39 cellular contexts compared by ENCODE assay signal in genomic region chr4:169458575-169458974, GRCh38.
"Had no signal": no experiment of that assay in that cellular context is flagged by ENCODE, and none has a peak within 500 bp of the region (broad histone marks: within the 10 kb centered on the region; RNA-seq: fewer than 3 reads in every experiment).

No MANE protein-coding gene starts in this region.

- H3K27ac Mint-ChIP-seq: activated naive CD4-positive, alpha-beta T cell treated with anti-CD3 and anti-CD28 coated beads for 36 hours; activated naive CD4-positive, alpha-beta T cell treated with anti-CD3 and anti-CD28 coated beads, Interleukin-2, amount 10 ng/mL, durations not matched to agents 7 days and 5 days; activated naive CD4-positive, alpha-beta T cell treated with anti-CD3 and anti-CD28 coated beads, Interleukin-2, amount 50 U/mL, for 24 hours; activated naive CD4-positive, alpha-beta T cell treated with anti-CD3 and anti-CD28 coated beads, Interleukin-2, amount 50 U/mL, for 72 hours; activated naive CD8-positive, alpha-beta T cell; activated naive CD8-positive, alpha-beta T cell treated with anti-CD3 and anti-CD28 coated beads for 36 hours; activated naive CD8-positive, alpha-beta T cell treated with anti-CD3 and anti-CD28 coated beads, Interleukin-2, amount 10 ng/mL, durations not matched to agents 7 days and 5 days; activated naive CD8-positive, alpha-beta T cell treated with anti-CD3 and anti-CD28 coated beads, Interleukin-2, amount 50 U/mL, for 24 hours; activated T-cell treated with anti-CD3 and anti-CD28 coated beads, Interleukin-2, amount 50 U/mL, for 24 hours; activated T-cell treated with anti-CD3 and anti-CD28 coated beads, Interleukin-2, amount 50 U/mL, for 72 hours; activated T-helper 1 cell treated with anti-CD3 and anti-CD28 coated beads, Interleukin-12 subunit alpha, Interleukin-12 subunit beta, Interleukin-2, Interleukin-4 antibody, amounts not matched to agents 30 ng/mL and 10 ng/mL and 1 ng/mL, durations not matched to agents 14 hours and 24 hours and 36 hours; activated T-helper 17 cell treated with anti-CD3 and anti-CD28 coated beads, Interleukin-2, amount 50 U/mL, for 72 hours; activated T-helper 2 cell treated with anti-CD3 and anti-CD28 coated beads, Interferon-gamma antibody, Interleukin-2, Interleukin-4, amounts not matched to agents 10 μg/mL and 5 μg/mL and 100 μg/mL, durations not matched to agents 14 hours and 24 hours and 36 hours; brain had no signal

- H3K27ac ChIP-seq: adrenal gland, ascending aorta, body of pancreas, brain microvascular endothelial cell, breast epithelium, cardiac muscle cell had no signal

- H3K9me3 Mint-ChIP-seq: central memory CD8-positive, alpha-beta T cell had no signal

- H3K4me3 Mint-ChIP-seq: activated naive CD4-positive, alpha-beta T cell treated with anti-CD3 and anti-CD28 coated beads for 36 hours; activated naive CD4-positive, alpha-beta T cell treated with anti-CD3 and anti-CD28 coated beads, Interleukin-2, amount 10 ng/mL, durations not matched to agents 7 days and 5 days; activated naive CD4-positive, alpha-beta T cell treated with anti-CD3 and anti-CD28 coated beads, Interleukin-2, amount 50 U/mL, for 24 hours; activated naive CD8-positive, alpha-beta T cell; activated naive CD8-positive, alpha-beta T cell treated with anti-CD3 and anti-CD28 coated beads for 36 hours; activated naive CD8-positive, alpha-beta T cell treated with anti-CD3 and anti-CD28 coated beads, Interleukin-2, amount 10 ng/mL, durations not matched to agents 7 days and 5 days; activated naive CD8-positive, alpha-beta T cell treated with anti-CD3 and anti-CD28 coated beads, Interleukin-2, amount 50 U/mL, for 24 hours; activated T-cell treated with anti-CD3 and anti-CD28 coated beads, Interleukin-2, amount 50 U/mL, for 24 hours; activated T-cell treated with anti-CD3 and anti-CD28 coated beads, Interleukin-2, amount 50 U/mL, for 4 hours; activated T-cell treated with anti-CD3 and anti-CD28 coated beads, Interleukin-2, amount 50 U/mL, for 72 hours; activated T-helper 1 cell treated with anti-CD3 and anti-CD28 coated beads, Interleukin-12 subunit alpha, Interleukin-12 subunit beta, Interleukin-2, Interleukin-4 antibody, amounts not matched to agents 30 ng/mL and 10 ng/mL and 1 ng/mL, durations not matched to agents 14 hours and 24 hours and 36 hours; activated T-helper 17 cell treated with anti-CD3 and anti-CD28 coated beads, Interleukin-2, amount 50 U/mL, for 72 hours; brain; central memory CD8-positive, alpha-beta T cell had no signal

- H3K27me3 ChIP-seq: adrenal gland, ascending aorta, body of pancreas, brain microvascular endothelial cell, breast epithelium, cardiac muscle cell had no signal

- ATAC-seq: activated naive CD4-positive, alpha-beta T cell treated with anti-CD3 and anti-CD28 coated beads, Interleukin-2, amount 50 U/mL, for 72 hours; activated naive CD8-positive, alpha-beta T cell treated with anti-CD3 and anti-CD28 coated beads, Interleukin-2, amount 50 U/mL, for 24 hours; activated T-cell treated with anti-CD3 and anti-CD28 coated beads, Interleukin-2, amount 50 U/mL, for 4 hours; activated T-cell treated with anti-CD3 and anti-CD28 coated beads, Interleukin-2, amount 50 U/mL, for 72 hours; activated T-helper 17 cell treated with anti-CD3 and anti-CD28 coated beads, Interleukin-2, amount 50 U/mL, for 72 hours; body of pancreas had no signal

- H3K4me1 ChIP-seq: adrenal gland, ascending aorta, body of pancreas, breast epithelium had no signal

- H3K9me3 ChIP-seq: adrenal gland, ascending aorta, breast epithelium had no signal

- FAIRE-seq: bronchial epithelial cell had no signal

- DNase-seq: activated effector memory CD4-positive, alpha-beta T cell treated with anti-CD3 and anti-CD28 coated beads, Interleukin-2, amount 50 U/mL, for 16 hours; activated effector memory CD4-positive, alpha-beta T cell treated with Interleukin-2 at 50 U/mL for 16 hours; activated gamma-delta T cell; activated gamma-delta T cell treated with Interleukin-2 at 50 U/mL for 16 hours; activated naive CD4-positive, alpha-beta T cell; activated naive CD4-positive, alpha-beta T cell treated with anti-CD3 and anti-CD28 coated beads for 36 hours; activated naive CD4-positive, alpha-beta T cell treated with anti-CD3 and anti-CD28 coated beads, Interleukin-2, amount 10 ng/mL, durations not matched to agents 7 days and 5 days; activated naive CD4-positive, alpha-beta T cell treated with anti-CD3 and anti-CD28 coated beads, Interleukin-2, amount 50 U/mL, for 16 hours; activated naive CD4-positive, alpha-beta T cell treated with Interleukin-2 at 50 U/mL for 16 hours; activated naive CD8-positive, alpha-beta T cell treated with anti-CD3 and anti-CD28 coated beads for 36 hours; activated naive CD8-positive, alpha-beta T cell treated with anti-CD3 and anti-CD28 coated beads, Interleukin-2, amount 10 ng/mL, durations not matched to agents 7 days and 5 days; activated naive CD8-positive, alpha-beta T cell treated with anti-CD3 and anti-CD28 coated beads, Interleukin-2, amount 50 U/mL, for 24 hours; activated T-cell treated with anti-CD3 and anti-CD28 coated beads, Interleukin-2, amount 50 U/mL, for 1 hour; activated T-cell treated with anti-CD3 and anti-CD28 coated beads, Interleukin-2, amount 50 U/mL, for 24 hours; activated T-cell treated with anti-CD3 and anti-CD28 coated beads, Interleukin-2, amount 50 U/mL, for 4 hours; activated T-cell treated with anti-CD3 and anti-CD28 coated beads, Interleukin-2, amount 50 U/mL, for 48 hours; activated T-cell treated with anti-CD3 and anti-CD28 coated beads, Interleukin-2, amount 50 U/mL, for 72 hours; adrenal gland; amniotic stem cell; amygdala; anterior cingulate cortex; aorta; body of pancreas; brain microvascular endothelial cell; caudate nucleus; central memory CD4-positive, alpha-beta T cell; cerebellar nuclear complex had no signal

- H3K27me3 Mint-ChIP-seq: activated naive CD4-positive, alpha-beta T cell treated with anti-CD3 and anti-CD28 coated beads, Interleukin-2, amount 10 ng/mL, durations not matched to agents 7 days and 5 days; activated naive CD4-positive, alpha-beta T cell treated with anti-CD3 and anti-CD28 coated beads, Interleukin-2, amount 50 U/mL, for 24 hours; activated naive CD8-positive, alpha-beta T cell; activated naive CD8-positive, alpha-beta T cell treated with anti-CD3 and anti-CD28 coated beads for 36 hours; activated naive CD8-positive, alpha-beta T cell treated with anti-CD3 and anti-CD28 coated beads, Interleukin-2, amount 10 ng/mL, durations not matched to agents 7 days and 5 days; activated naive CD8-positive, alpha-beta T cell treated with anti-CD3 and anti-CD28 coated beads, Interleukin-2, amount 50 U/mL, for 24 hours; activated T-cell treated with anti-CD3 and anti-CD28 coated beads, Interleukin-2, amount 50 U/mL, for 24 hours; activated T-helper 17 cell treated with anti-CD3 and anti-CD28 coated beads, Interleukin-2, amount 50 U/mL, for 72 hours; central memory CD8-positive, alpha-beta T cell had no signal

- H3K4me1 Mint-ChIP-seq: activated naive CD4-positive, alpha-beta T cell treated with anti-CD3 and anti-CD28 coated beads, Interleukin-2, amount 10 ng/mL, durations not matched to agents 7 days and 5 days; activated naive CD4-positive, alpha-beta T cell treated with anti-CD3 and anti-CD28 coated beads, Interleukin-2, amount 50 U/mL, for 24 hours; activated naive CD8-positive, alpha-beta T cell treated with anti-CD3 and anti-CD28 coated beads for 36 hours; activated naive CD8-positive, alpha-beta T cell treated with anti-CD3 and anti-CD28 coated beads, Interleukin-2, amount 10 ng/mL, durations not matched to agents 7 days and 5 days; activated naive CD8-positive, alpha-beta T cell treated with anti-CD3 and anti-CD28 coated beads, Interleukin-2, amount 50 U/mL, for 24 hours; activated T-helper 17 cell treated with anti-CD3 and anti-CD28 coated beads, Interleukin-2, amount 50 U/mL, for 72 hours; brain had no signal

- H3K36me3 ChIP-seq: adrenal gland, brain microvascular endothelial cell, breast epithelium, cardiac muscle cell had no signal

- H3K4me3 ChIP-seq: adrenal gland, ascending aorta, body of pancreas, breast epithelium, cardiac muscle cell had no signal
